ENCODE assay signal across 1 cellular context in the genomic region with DNA sequence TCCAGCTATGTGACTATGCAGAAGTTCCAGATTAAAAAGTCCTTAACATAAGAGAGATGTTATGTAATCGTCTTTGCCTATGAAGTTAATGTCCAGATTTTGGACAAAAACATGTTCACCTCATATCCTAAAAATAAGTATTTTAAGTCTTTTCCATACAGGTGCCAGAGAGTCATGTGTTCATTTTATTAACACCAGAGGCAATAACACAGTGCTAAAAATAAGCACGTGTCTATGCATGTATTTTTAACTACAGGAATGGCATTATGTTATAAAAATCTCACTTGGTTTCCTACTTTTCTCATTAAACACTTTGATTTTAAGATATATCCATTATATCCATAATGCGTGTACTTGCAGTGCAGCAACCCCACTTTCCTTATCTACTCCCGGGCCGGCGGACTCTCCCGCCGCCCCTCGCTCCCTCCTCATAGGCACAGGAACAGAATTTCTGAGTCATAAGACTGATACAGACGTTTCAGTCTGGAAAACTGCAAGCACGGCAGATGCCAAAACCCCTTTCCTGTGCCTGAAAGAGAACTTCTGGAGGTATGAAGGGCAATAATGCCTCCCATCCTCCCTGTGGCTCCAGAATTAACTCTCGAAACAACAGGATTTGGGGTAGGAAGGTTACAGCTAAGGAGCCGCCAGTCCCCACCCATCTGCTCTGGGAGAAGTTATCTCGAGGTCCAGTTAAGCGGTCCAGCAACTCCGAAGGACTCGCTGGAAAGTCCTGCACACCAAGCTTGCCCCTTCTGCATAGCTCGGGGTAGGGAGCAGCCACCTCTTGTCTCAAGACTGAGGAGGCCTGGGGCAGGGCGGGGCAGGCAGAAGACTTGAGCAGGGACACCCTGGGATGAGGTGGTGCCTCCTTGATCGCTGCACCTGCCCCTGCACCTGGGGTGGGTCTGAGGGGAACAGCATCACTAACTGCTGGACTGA.
TF ChIP-seq lines count a peak whose summit lies in the region.

No MANE protein-coding gene starts in this region.

TF ChIP-seq in IMR-90, 13 proteins besides CTCF, POLR2A, EP300 and RAD21:
- TF ChIP-seq, protein P1, sequence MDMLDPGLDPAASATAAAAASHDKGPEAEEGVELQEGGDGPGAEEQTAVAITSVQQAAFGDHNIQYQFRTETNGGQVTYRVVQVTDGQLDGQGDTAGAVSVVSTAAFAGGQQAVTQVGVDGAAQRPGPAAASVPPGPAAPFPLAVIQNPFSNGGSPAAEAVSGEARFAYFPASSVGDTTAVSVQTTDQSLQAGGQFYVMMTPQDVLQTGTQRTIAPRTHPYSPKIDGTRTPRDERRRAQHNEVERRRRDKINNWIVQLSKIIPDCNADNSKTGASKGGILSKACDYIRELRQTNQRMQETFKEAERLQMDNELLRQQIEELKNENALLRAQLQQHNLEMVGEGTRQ (IDR thresholded peaks at IDR 0.05; ENCODE audit: low read depth, low read length): 0 out of 2 replicates have a peak, but pooled peaks have one; percentile 9
- TF ChIP-seq MAFK (IDR thresholded peaks at IDR 0.05; ENCODE audit: low read depth, low read length): peak; percentile 51; the same call in 1 of the 2 replicates
- TF ChIP-seq FOS (IDR thresholded peaks at IDR 0.05; ENCODE audit: low read depth, low read length): peak; percentile 48; the same call in 1 of the 2 replicates
- no peak for TF ChIP-seq BHLHE40 (IDR thresholded peaks at IDR 0.05; ENCODE audit: low read depth, low read length)
